In genomic region chr15:42931702-42932486, GRCh38 we compare ENCODE assay signal across 34 cellular contexts.
"Had no signal": no experiment of that assay in that cellular context is flagged by ENCODE, and none has a peak within 500 bp of the region (broad histone marks: within the 10 kb centered on the region; RNA-seq: fewer than 3 reads in every experiment).

No MANE protein-coding gene starts in this region.

- H3K9me3 ChIP-seq: Peyer's patch had no signal

- H3K27ac Mint-ChIP-seq: activated CD4-positive, alpha-beta memory T cell treated with anti-CD3 and anti-CD28 coated beads, Interleukin-2, amount 10 ng/mL, durations not matched to agents 7 days and 5 days; activated CD8-positive, alpha-beta memory T cell treated with anti-CD3 and anti-CD28 coated beads, Interleukin-2, amount 10 ng/mL, durations not matched to agents 7 days and 5 days; activated naive CD4-positive, alpha-beta T cell treated with anti-CD3 and anti-CD28 coated beads, Interleukin-2, amount 10 ng/mL, durations not matched to agents 7 days and 5 days; activated naive CD8-positive, alpha-beta T cell; activated naive CD8-positive, alpha-beta T cell treated with anti-CD3 and anti-CD28 coated beads, Interleukin-2, amount 50 U/mL, for 24 hours had no signal

- H3K9me3 Mint-ChIP-seq: activated CD4-positive, alpha-beta memory T cell treated with anti-CD3 and anti-CD28 coated beads, Interleukin-2, amount 10 ng/mL, durations not matched to agents 7 days and 5 days; activated naive CD4-positive, alpha-beta T cell treated with anti-CD3 and anti-CD28 coated beads, Interleukin-2, amount 10 ng/mL, durations not matched to agents 7 days and 5 days; activated naive CD8-positive, alpha-beta T cell treated with anti-CD3 and anti-CD28 coated beads, Interleukin-2, amount 50 U/mL, for 24 hours had no signal

- H3K4me3 ChIP-seq: Peyer's patch had no signal

- H3K4me1 ChIP-seq: Peyer's patch had no signal

- H3K36me3 ChIP-seq: brain microvascular endothelial cell, Peyer's patch, WERI-Rb-1 had no signal

- H3K27me3 ChIP-seq: brain microvascular endothelial cell, Peyer's patch had no signal

- DNase-seq: activated CD4-positive, alpha-beta memory T cell treated with anti-CD3 and anti-CD28 coated beads, Interleukin-2, amount 10 ng/mL, durations not matched to agents 7 days and 5 days; activated CD4-positive, alpha-beta T cell treated with anti-CD3 and anti-CD28 coated beads for 1 hour; activated CD4-positive, alpha-beta T cell treated with anti-CD3 and anti-CD28 coated beads for 48 hours; activated CD4-positive, CD25-positive, alpha-beta regulatory T cell; activated CD8-positive, alpha-beta memory T cell treated with anti-CD3 and anti-CD28 coated beads for 24 hours; activated CD8-positive, alpha-beta memory T cell treated with anti-CD3 and anti-CD28 coated beads, Interleukin-2, amount 10 ng/mL, durations not matched to agents 7 days and 5 days; activated CD8-positive, alpha-beta memory T cell treated with anti-CD3 and anti-CD28 coated beads, Interleukin-2, amount 50 U/mL, for 48 hours; activated effector memory CD4-positive, alpha-beta T cell treated with Interleukin-2 at 50 U/mL for 16 hours; activated naive CD4-positive, alpha-beta T cell treated with anti-CD3 and anti-CD28 coated beads, Interleukin-2, amount 10 ng/mL, durations not matched to agents 7 days and 5 days; activated naive CD8-positive, alpha-beta T cell treated with anti-CD3 and anti-CD28 coated beads, Interleukin-2, amount 50 U/mL, for 24 hours; activated T-cell treated with anti-CD3 and anti-CD28 coated beads, Interleukin-2, amount 50 U/mL, for 48 hours; anterior cingulate cortex; brain microvascular endothelial cell; central memory CD4-positive, alpha-beta T cell; NCI-H1105; NCI-H1417 treated with DMSO at 0.1 percent for 48 hours; NCI-H187 treated with DMSO at 0.1 percent for 48 hours; NCI-H2081; NCI-H2171 treated with DMSO at 0.1 percent for 48 hours; NCI-H2227 treated with DMSO at 0.1 percent for 48 hours; NCI-H446; NCI-H510A treated with DMSO at 0.1 percent for 48 hours; NCI-H526 treated with DMSO at 0.1 percent for 48 hours; NCI-H774; PC-3; Peyer's patch; RPMI8226; SIG-M5; SW 1271; T-helper 1 cell; T-helper 2 cell; T-helper 9 cell; WERI-Rb-1 had no signal

- H3K4me1 Mint-ChIP-seq: activated CD4-positive, alpha-beta memory T cell treated with anti-CD3 and anti-CD28 coated beads, Interleukin-2, amount 10 ng/mL, durations not matched to agents 7 days and 5 days; activated CD8-positive, alpha-beta memory T cell treated with anti-CD3 and anti-CD28 coated beads, Interleukin-2, amount 10 ng/mL, durations not matched to agents 7 days and 5 days; activated naive CD4-positive, alpha-beta T cell treated with anti-CD3 and anti-CD28 coated beads, Interleukin-2, amount 10 ng/mL, durations not matched to agents 7 days and 5 days; activated naive CD8-positive, alpha-beta T cell treated with anti-CD3 and anti-CD28 coated beads, Interleukin-2, amount 50 U/mL, for 24 hours had no signal

- H3K27me3 Mint-ChIP-seq: activated CD4-positive, alpha-beta memory T cell treated with anti-CD3 and anti-CD28 coated beads, Interleukin-2, amount 10 ng/mL, durations not matched to agents 7 days and 5 days; activated naive CD4-positive, alpha-beta T cell treated with anti-CD3 and anti-CD28 coated beads, Interleukin-2, amount 10 ng/mL, durations not matched to agents 7 days and 5 days; activated naive CD8-positive, alpha-beta T cell; activated naive CD8-positive, alpha-beta T cell treated with anti-CD3 and anti-CD28 coated beads, Interleukin-2, amount 50 U/mL, for 24 hours had no signal

- H3K4me3 Mint-ChIP-seq: activated CD4-positive, alpha-beta memory T cell treated with anti-CD3 and anti-CD28 coated beads, Interleukin-2, amount 10 ng/mL, durations not matched to agents 7 days and 5 days; activated CD8-positive, alpha-beta memory T cell treated with anti-CD3 and anti-CD28 coated beads, Interleukin-2, amount 10 ng/mL, durations not matched to agents 7 days and 5 days; activated naive CD4-positive, alpha-beta T cell treated with anti-CD3 and anti-CD28 coated beads, Interleukin-2, amount 10 ng/mL, durations not matched to agents 7 days and 5 days; activated naive CD8-positive, alpha-beta T cell; activated naive CD8-positive, alpha-beta T cell treated with anti-CD3 and anti-CD28 coated beads, Interleukin-2, amount 50 U/mL, for 24 hours had no signal

- ATAC-seq: activated CD8-positive, alpha-beta memory T cell treated with anti-CD3 and anti-CD28 coated beads, Interleukin-2, amount 10 ng/mL, durations not matched to agents 7 days and 5 days; activated naive CD8-positive, alpha-beta T cell treated with anti-CD3 and anti-CD28 coated beads, Interleukin-2, amount 50 U/mL, for 24 hours; PC-3 had no signal

- H3K27ac ChIP-seq: brain microvascular endothelial cell, Peyer's patch, WERI-Rb-1 had no signal

- H3K36me3 Mint-ChIP-seq: activated CD8-positive, alpha-beta memory T cell treated with anti-CD3 and anti-CD28 coated beads, Interleukin-2, amount 10 ng/mL, durations not matched to agents 7 days and 5 days; activated naive CD4-positive, alpha-beta T cell treated with anti-CD3 and anti-CD28 coated beads, Interleukin-2, amount 10 ng/mL, durations not matched to agents 7 days and 5 days; activated naive CD8-positive, alpha-beta T cell had no signal
